Comparison of ENCODE assay signal across 10 cellular contexts in genomic region chr10:116891208-116891607, GRCh38. TPM values are rescaled to one million over a fixed set of nuclear protein-coding genes. Genes with fewer than 3 reads are reported as not detected.
A peak's percentile ranks its signal among the peaks of the same experiment; 100 is the strongest.
DNase-seq lines count a peak whose midpoint lies in the region; ATAC-seq and TF ChIP-seq lines count a peak whose summit lies in the region.
"Had no signal": no experiment of that assay in that cellular context is flagged by ENCODE, and none has a peak within 500 bp of the region (broad histone marks: within the 10 kb centered on the region; RNA-seq: fewer than 3 reads in every experiment).

No MANE protein-coding gene starts in this region.

- no peak overlapping the region for H3K9ac ChIP-seq in mammary epithelial cell (ENCODE audit: insufficient read depth, low read length)

- H3K4me3 ChIP-seq in mammary epithelial cell (replicated peaks in 1 of 3; ENCODE audit: insufficient read depth in 1 of 3, low read depth in 2 of 3, low read length in 3 of 3) (no peak overlapping the region), mucosa of descending colon (no peak overlapping the region)

- dilution Hi-C loops in mammary epithelial cell (cut with HindIII; ENCODE audit: low sequenced_read_pairs): no loop called here

- ATAC-seq in mucosa of descending colon (peak; percentile 32), GM19455 (IDR thresholded peaks at IDR 0.05; ENCODE audit: unreplicated experiment) (no peak), GM18907 (IDR thresholded peaks at IDR 0.05; ENCODE audit: unreplicated experiment) (no peak), GM19351 (IDR thresholded peaks at IDR 0.05; ENCODE audit: unreplicated experiment) (no peak)

- CTCF ChIA-PET in mammary epithelial cell (lab: Charles Lee; ENCODE audit: low non-redundant PET): no interaction called here

- in situ Hi-C loops in mammary epithelial cell (cut with MboI; ENCODE audit: low sequenced_read_pairs in 2 of 2): no loop called here

- H3K4me1 ChIP-seq in mammary epithelial cell (ENCODE audit: insufficient read depth, low read length) (peaks cover 32% of the 10 kb centered on the region), mucosa of descending colon (ENCODE audit: low read depth) (peaks cover 4% of the 10 kb centered on the region)

- no peaks in the 10 kb centered on the region for H4K20me1 ChIP-seq in mammary epithelial cell (ENCODE audit: insufficient read depth, low read length)

- peak overlapping the region; percentile 20 for H3K4me2 ChIP-seq in mammary epithelial cell (ENCODE audit: insufficient read depth, low read depth, low read length)

- BruUV-seq in mammary epithelial cell (replicated peaks; lab: Mats Ljungman, UMichigan): no TSS peak

- WGBS in mammary epithelial cell (ENCODE audit: low coverage, missing lambda C conversion rate): 54% methylated on average over 7 of the region's 7 CpGs

- H3K27ac ChIP-seq in mammary epithelial cell (ENCODE audit: insufficient read depth, low read depth, low read length): no peak overlapping the region

- H3K27me3 ChIP-seq in mammary epithelial cell (ENCODE audit: insufficient read depth, low read length): no peaks in the 10 kb centered on the region

- no peak overlapping the region for H2AFZ ChIP-seq in mammary epithelial cell (ENCODE audit: low read depth, low read length)

- DNase-seq in D341Med (ENCODE audit: low spot score): peak; percentile 36
- DNase-seq in NCI-H2081 (lab: John Stamatoyannopoulos, UW): peak; percentile 68 to 86
- peak; percentile 80 for DNase-seq in mammary epithelial cell
- DNase-seq in mucosa of descending colon: peak; percentile 57 to 73 (median 60)
- DNase-seq in stimulated activated CD4-positive, alpha-beta T cell treated with anti-CD3 and anti-CD28 coated beads, Interleukin-4, amount 100 ng/mL, for 1 hour: no peak
- DNase-seq: activated effector memory CD4-positive, alpha-beta T cell treated with anti-CD3 and anti-CD28 coated beads, Interleukin-2, amount 50 U/mL, for 16 hours had no signal

- intact Hi-C loops in mammary epithelial cell (cut with micrococcal nuclease): no loop called here
- intact Hi-C loops in mucosa of descending colon (cut with DNase I, micrococcal nuclease): no loop called here

- TF ChIP-seq CTCF in mammary epithelial cell (conservative IDR thresholded peaks at IDR 0.05 in 1 of 2, IDR thresholded peaks at IDR 0.05 in 1 of 2; ENCODE audit: extremely low read depth in 1 of 2, insufficient read depth in 1 of 2, low read depth in 1 of 2, low read length in 2 of 2) (no peak), mucosa of descending colon (IDR thresholded peaks at IDR 0.05) (no peak)

- H3K36me3 ChIP-seq in mammary epithelial cell (ENCODE audit: insufficient read depth, low read length) (no peaks in the 10 kb centered on the region), mucosa of descending colon (ENCODE audit: low read depth) (no peaks in the 10 kb centered on the region)

- no peaks in the 10 kb centered on the region for H3K9me3 ChIP-seq in mammary epithelial cell (replicated peaks; ENCODE audit: insufficient read depth, low read length)
- no peaks in the 10 kb centered on the region for H3K9me3 ChIP-seq in mucosa of descending colon

- no peaks in the 10 kb centered on the region for H3K79me2 ChIP-seq in mammary epithelial cell (ENCODE audit: insufficient read depth, low read length)

RNA-seq across cellular contexts. Expression of gene ENO4, which starts 41.9 kb away (rescaled TPM):
- total RNA-seq in mammary epithelial cell (not detected), mucosa of descending colon (under 1 TPM in 1 of 3 donors, not detected in 2; 0.31 TPM)
- 0.18 TPM for polyA plus RNA-seq in mammary epithelial cell
- not detected for polyA minus RNA-seq in mammary epithelial cell
- total RNA-seq: skeletal muscle tissue had no signal
